In genomic region chr10:44857363-44858016, GRCh38 we compare ENCODE assay signal across 8 cellular contexts. TPM values are rescaled to one million over a fixed set of nuclear protein-coding genes. Genes with fewer than 3 reads are reported as not detected.
DNase-seq lines count a peak whose midpoint lies in the region; ATAC-seq and TF ChIP-seq lines count a peak whose summit lies in the region.

No MANE protein-coding gene starts in this region.

- intact Hi-C loops in ovary (cut with DNase I), result loop anchor here (5.0 to 10.0 kb wide), 4 partner anchors 463 to 1185 kb away; no protein-coding TSS in a partner anchor
- intact Hi-C loops in vagina (cut with DNase I), result loop anchor here (5.0 kb wide), 1 partner anchor 455 kb away; no protein-coding TSS in a partner anchor

- DNase-seq in Ammon's horn (ENCODE audit: low spot score), result peak; percentile 62
- DNase-seq in RKO (ENCODE audit: low spot score), result peak; percentile 68
- peak; percentile 32 for DNase-seq in activated effector memory CD4-positive, alpha-beta T cell treated with Interleukin-2 at 50 U/mL for 16 hours
- DNase-seq in germinal center (ENCODE audit: low spot score), result peak; percentile 73
- peak; percentile 62 to 86 (median 84) for DNase-seq in ovary
- peak in 1 of 2 donors; percentile 76 for DNase-seq in vagina (ENCODE audit: extremely low spot score in 2 of 2)

- peak overlapping the region in 1 of 2 donors; percentile 16 for H3K27ac ChIP-seq in ovary
- H3K27ac ChIP-seq in vagina, result no peak overlapping the region

- 22 to 30% (median 28%) methylated on average over 9 of the region's 9 CpGs for WGBS in ovary, 3 donors

- no peaks in the 10 kb centered on the region for H3K27me3 ChIP-seq in ovary
- H3K27me3 ChIP-seq in vagina, result no peaks in the 10 kb centered on the region

- ATAC-seq in GM18867 (IDR thresholded peaks at IDR 0.05; ENCODE audit: unreplicated experiment) (peak; percentile 83), HG03342 (IDR thresholded peaks at IDR 0.05; ENCODE audit: unreplicated experiment) (peak; percentile 86)

- no peak for TF ChIP-seq EP300 in ovary (IDR thresholded peaks at IDR 0.05)

- TF ChIP-seq POLR2A in ovary (IDR thresholded peaks at IDR 0.05) (no peak), vagina (IDR thresholded peaks at IDR 0.05) (no peak)

- no peaks in the 10 kb centered on the region for H3K9me3 ChIP-seq in ovary
- H3K9me3 ChIP-seq in vagina, result no peaks in the 10 kb centered on the region

- H3K4me1 ChIP-seq in ovary (ENCODE audit: insufficient read depth) (peaks cover 2% of the 10 kb centered on the region), vagina (peaks cover 9% of the 10 kb centered on the region)

- no peaks in the 10 kb centered on the region for H3K36me3 ChIP-seq in ovary
- no peaks in the 10 kb centered on the region for H3K36me3 ChIP-seq in vagina

- H3K4me3 ChIP-seq in ovary (no peak overlapping the region), vagina (no peak overlapping the region)

- peak; percentile 89 to 98 (median 91) for TF ChIP-seq CTCF in ovary (IDR thresholded peaks at IDR 0.05)
- TF ChIP-seq CTCF in vagina (IDR thresholded peaks at IDR 0.05), result peak; percentile 79 to 93 (median 90)

RNA-seq across cellular contexts. Expression of gene TMEM72, which starts 53.6 kb away (rescaled TPM):
- total RNA-seq in ovary (not detected), vagina (not detected)
- under 1 TPM in 1 of 2 donors, not detected in 1; 0.05 TPM for polyA plus RNA-seq in ovary
